1 cellular context compared by ENCODE assay signal in genomic region chr12:1318327-1319031, GRCh38.
TF ChIP-seq lines count a peak whose summit lies in the region.

No MANE protein-coding gene starts in this region.

TF ChIP-seq in GM23338, 12 proteins besides CTCF, POLR2A, EP300 and RAD21 (continued from another document):
- TF ChIP-seq, protein P1, sequence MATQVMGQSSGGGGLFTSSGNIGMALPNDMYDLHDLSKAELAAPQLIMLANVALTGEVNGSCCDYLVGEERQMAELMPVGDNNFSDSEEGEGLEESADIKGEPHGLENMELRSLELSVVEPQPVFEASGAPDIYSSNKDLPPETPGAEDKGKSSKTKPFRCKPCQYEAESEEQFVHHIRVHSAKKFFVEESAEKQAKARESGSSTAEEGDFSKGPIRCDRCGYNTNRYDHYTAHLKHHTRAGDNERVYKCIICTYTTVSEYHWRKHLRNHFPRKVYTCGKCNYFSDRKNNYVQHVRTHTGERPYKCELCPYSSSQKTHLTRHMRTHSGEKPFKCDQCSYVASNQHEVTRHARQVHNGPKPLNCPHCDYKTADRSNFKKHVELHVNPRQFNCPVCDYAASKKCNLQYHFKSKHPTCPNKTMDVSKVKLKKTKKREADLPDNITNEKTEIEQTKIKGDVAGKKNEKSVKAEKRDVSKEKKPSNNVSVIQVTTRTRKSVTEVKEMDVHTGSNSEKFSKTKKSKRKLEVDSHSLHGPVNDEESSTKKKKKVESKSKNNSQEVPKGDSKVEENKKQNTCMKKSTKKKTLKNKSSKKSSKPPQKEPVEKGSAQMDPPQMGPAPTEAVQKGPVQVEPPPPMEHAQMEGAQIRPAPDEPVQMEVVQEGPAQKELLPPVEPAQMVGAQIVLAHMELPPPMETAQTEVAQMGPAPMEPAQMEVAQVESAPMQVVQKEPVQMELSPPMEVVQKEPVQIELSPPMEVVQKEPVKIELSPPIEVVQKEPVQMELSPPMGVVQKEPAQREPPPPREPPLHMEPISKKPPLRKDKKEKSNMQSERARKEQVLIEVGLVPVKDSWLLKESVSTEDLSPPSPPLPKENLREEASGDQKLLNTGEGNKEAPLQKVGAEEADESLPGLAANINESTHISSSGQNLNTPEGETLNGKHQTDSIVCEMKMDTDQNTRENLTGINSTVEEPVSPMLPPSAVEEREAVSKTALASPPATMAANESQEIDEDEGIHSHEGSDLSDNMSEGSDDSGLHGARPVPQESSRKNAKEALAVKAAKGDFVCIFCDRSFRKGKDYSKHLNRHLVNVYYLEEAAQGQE (IDR thresholded peaks at IDR 0.05; ENCODE audit: unreplicated experiment) = no peak
- TF ChIP-seq CREB1 (CRISPR knock-in tag; IDR thresholded peaks at IDR 0.05; ENCODE audit: low read depth) (no peak), POLR2AphosphoS5 (IDR thresholded peaks at IDR 0.05; ENCODE audit: low read depth) (no peak), NANOG (IDR thresholded peaks at IDR 0.05; ENCODE audit: borderline replicate concordance) (no peak), ZNF114 (CRISPR knock-in tag; IDR thresholded peaks at IDR 0.05) (no peak), ZNF331 (CRISPR knock-in tag; IDR thresholded peaks at IDR 0.05; ENCODE audit: low read depth) (no peak)
